In the genomic region with DNA sequence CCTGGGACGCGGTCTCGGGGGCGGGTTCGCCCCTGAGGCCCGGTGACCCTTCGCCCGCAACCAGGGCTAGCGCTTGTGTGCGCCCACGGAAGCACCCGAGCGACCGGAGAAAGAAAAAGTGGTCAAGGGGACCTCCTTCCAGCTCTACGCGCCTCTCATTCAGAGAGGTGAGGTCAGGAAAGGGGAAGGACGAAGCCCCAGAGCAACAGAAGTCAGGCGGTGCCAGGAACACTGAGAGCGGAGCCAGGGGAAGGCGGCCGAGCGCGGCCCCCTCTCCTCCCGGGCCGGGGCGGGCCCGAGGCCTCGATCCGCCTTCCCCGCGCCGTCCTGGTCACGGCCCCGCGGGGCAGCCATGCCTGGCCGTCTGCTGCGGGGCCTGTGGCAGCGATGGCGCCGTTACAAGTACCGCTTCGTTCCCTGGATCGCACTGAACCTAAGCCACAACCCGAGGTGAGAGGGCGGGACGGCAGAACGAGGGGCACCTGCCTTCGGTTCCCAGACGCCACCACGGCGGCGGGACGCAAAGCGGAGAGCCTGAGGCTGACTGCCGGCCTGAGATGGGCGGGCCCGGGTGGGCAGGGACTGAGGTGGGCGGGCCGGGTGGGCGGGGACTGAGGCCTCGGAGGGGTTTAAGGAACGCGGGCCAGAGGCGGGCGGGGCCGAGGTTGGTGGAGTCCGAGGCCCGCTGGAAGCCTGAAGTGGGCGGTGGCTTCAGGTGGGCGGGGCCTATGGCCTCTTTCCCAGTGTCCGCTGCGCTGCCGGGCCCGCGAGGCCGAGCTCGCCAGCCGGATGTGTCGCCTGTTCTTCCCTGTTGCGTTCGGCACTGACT, we compare ENCODE assay signal across 8 cellular contexts. TPM values are rescaled to one million over a fixed set of nuclear protein-coding genes. Genes with fewer than 3 reads are reported as not detected.
DNase-seq lines count a peak whose midpoint lies in the region; ATAC-seq and TF ChIP-seq lines count a peak whose summit lies in the region.

A gene with protein sequence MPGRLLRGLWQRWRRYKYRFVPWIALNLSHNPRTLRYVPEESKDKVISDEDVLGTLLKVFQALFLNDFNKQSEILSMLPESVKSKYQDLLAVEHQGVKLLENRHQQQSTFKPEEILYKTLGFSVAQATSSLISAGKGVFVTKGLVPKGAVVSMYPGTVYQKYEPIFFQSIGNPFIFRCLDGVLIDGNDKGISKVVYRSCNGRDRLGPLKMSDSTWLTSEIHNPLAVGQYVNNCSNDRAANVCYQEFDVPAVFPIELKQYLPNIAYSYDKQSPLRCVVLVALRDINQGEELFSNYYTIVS (plus strand): TSS at position 303 of the 829 bp plus-strand sequence. CDS start 50 bp downstream, at position 353.

- H3K36me3 Mint-ChIP-seq in CD4-positive, CD25-positive, alpha-beta regulatory T cell: peaks cover 3% of the 10 kb centered on the region
- peaks cover 5% of the 10 kb centered on the region for H3K36me3 Mint-ChIP-seq in activated CD8-positive, alpha-beta T cell treated with anti-CD3 and anti-CD28 coated beads for 36 hours (ENCODE audit: low read depth)

- peaks cover 3% of the 10 kb centered on the region for H3K27me3 ChIP-seq in CD4-positive, CD25-positive, alpha-beta regulatory T cell (ENCODE audit: control insufficient read depth, insufficient read depth, low read length)
- H3K27me3 ChIP-seq in duodenal mucosa (ENCODE audit: control insufficient read depth in 1 of 2, insufficient read depth in 2 of 2, low read length in 2 of 2): no peaks in the 10 kb centered on the region

- no peak for TF ChIP-seq POLR2A in lower leg skin (IDR thresholded peaks at IDR 0.05)

- peak within 1 kb of the TSS; percentile 84 to 93 (median 87) for H3K27ac Mint-ChIP-seq in CD4-positive, CD25-positive, alpha-beta regulatory T cell
- peak within 1 kb of the TSS; percentile 97 for H3K27ac Mint-ChIP-seq in activated CD8-positive, alpha-beta T cell treated with anti-CD3 and anti-CD28 coated beads for 36 hours

- DNase-seq in CD4-positive, CD25-positive, alpha-beta regulatory T cell: peak; percentile 74 to 96 (median 85)
- DNase-seq in NCI-H82 (lab: John Stamatoyannopoulos, UW): peak; percentile 98
- peak; percentile 97 for DNase-seq in activated CD8-positive, alpha-beta T cell treated with anti-CD3 and anti-CD28 coated beads for 36 hours
- DNase-seq in lower leg skin (ENCODE audit: low spot score in 2 of 2): peak; percentile 96 to 99
- DNase-seq in stimulated activated CD4-positive, alpha-beta T cell treated with anti-CD3 and anti-CD28 coated beads, Interleukin-4, amount 100 ng/mL, for 4 hours: peak; percentile 81 to 90

- POLR2A ChIA-PET in activated CD8-positive, alpha-beta T cell treated with anti-CD3 and anti-CD28 coated beads for 36 hours (lab: Charles Lee): interaction anchor here (0.6 to 2.1 kb wide), 5 partner anchors 9 to 264 kb away, joined by 3 to 8 read pairs (median 4); no protein-coding TSS in a partner anchor

- peaks cover 16% of the 10 kb centered on the region for H3K27me3 Mint-ChIP-seq in CD4-positive, CD25-positive, alpha-beta regulatory T cell
- peaks cover 3% of the 10 kb centered on the region for H3K27me3 Mint-ChIP-seq in activated CD8-positive, alpha-beta T cell treated with anti-CD3 and anti-CD28 coated beads for 36 hours

- CTCF ChIA-PET in activated CD8-positive, alpha-beta T cell treated with anti-CD3 and anti-CD28 coated beads for 36 hours (lab: Charles Lee): interaction anchor here (0.6 to 2.3 kb wide), 5 partner anchors 9 to 567 kb away, joined by 3 to 13 read pairs (median 3); no protein-coding TSS in a partner anchor

- no peaks in the 10 kb centered on the region for H3K9me3 ChIP-seq in CD4-positive, CD25-positive, alpha-beta regulatory T cell (ENCODE audit: control insufficient read depth in 2 of 2, low read length in 2 of 2)
- no peaks in the 10 kb centered on the region for H3K9me3 ChIP-seq in duodenal mucosa (ENCODE audit: control insufficient read depth in 1 of 2, low read length in 2 of 2)

- 1% methylated on average over 34 to 63 of the region's 81 CpGs for WGBS in lower leg skin, 2 donors

- intact Hi-C loops in activated CD8-positive, alpha-beta T cell treated with anti-CD3 and anti-CD28 coated beads for 36 hours (cut with micrococcal nuclease): no loop called here
- intact Hi-C loops in lower leg skin (cut with DNase I; ENCODE audit: low total_unique reads): loop anchor here (10.0 kb wide), 1 partner anchor 305 kb away; no protein-coding TSS in a partner anchor

- no peak for TF ChIP-seq CTCF in activated CD8-positive, alpha-beta T cell treated with anti-CD3 and anti-CD28 coated beads for 36 hours (IDR thresholded peaks at IDR 0.05)
- no peak for TF ChIP-seq CTCF in lower leg skin (IDR thresholded peaks at IDR 0.05)

- peaks cover 26% of the 10 kb centered on the region for H3K4me1 ChIP-seq in CD4-positive, CD25-positive, alpha-beta regulatory T cell (ENCODE audit: control insufficient read depth, insufficient read depth, low read length, poor library complexity, severe bottlenecking)
- peaks cover 7 to 14% of the 10 kb centered on the region in 2 donors for H3K4me1 ChIP-seq in duodenal mucosa (ENCODE audit: control insufficient read depth in 1 of 2, insufficient read depth in 2 of 2, low read length in 2 of 2)

- H3K4me1 Mint-ChIP-seq in CD4-positive, CD25-positive, alpha-beta regulatory T cell: peaks cover 8 to 22% (median 18%) of the 10 kb centered on the region in 4 donors
- peaks cover 19% of the 10 kb centered on the region for H3K4me1 Mint-ChIP-seq in activated CD8-positive, alpha-beta T cell treated with anti-CD3 and anti-CD28 coated beads for 36 hours (ENCODE audit: low read depth)

- no peaks in the 10 kb centered on the region for H3K36me3 ChIP-seq in CD4-positive, CD25-positive, alpha-beta regulatory T cell (ENCODE audit: control insufficient read depth, insufficient read depth, low read length)
- H3K36me3 ChIP-seq in duodenal mucosa (ENCODE audit: control insufficient read depth in 1 of 2, insufficient read depth in 2 of 2, low read length in 2 of 2): peaks cover 0 to 4% of the 10 kb centered on the region in 2 donors

- peak within 1 kb of the TSS; percentile 89 to 94 for H3K9ac ChIP-seq in duodenal mucosa (ENCODE audit: low read depth in 1 of 2, low read length in 2 of 2)

- H3K4me3 Mint-ChIP-seq in CD4-positive, CD25-positive, alpha-beta regulatory T cell: peak within 1 kb of the TSS; percentile 86 to 98 (median 92)
- H3K4me3 Mint-ChIP-seq in activated CD8-positive, alpha-beta T cell treated with anti-CD3 and anti-CD28 coated beads for 36 hours: peak within 1 kb of the TSS; percentile 82

- H3K4me3 ChIP-seq in CD4-positive, CD25-positive, alpha-beta regulatory T cell (ENCODE audit: low read depth, low read length): peak within 1 kb of the TSS; percentile 96
- H3K4me3 ChIP-seq in duodenal mucosa (ENCODE audit: low read depth in 1 of 2, low read length in 2 of 2) (peak within 1 kb of the TSS; percentile 90 to 95), lower leg skin (ENCODE audit: low read depth, poor library complexity, severe bottlenecking) (peak within 1 kb of the TSS; percentile 50)

- peaks cover 0 to 3% (median 0%) of the 10 kb centered on the region in 7 donors for H3K9me3 Mint-ChIP-seq in CD4-positive, CD25-positive, alpha-beta regulatory T cell
- H3K9me3 Mint-ChIP-seq in activated CD8-positive, alpha-beta T cell treated with anti-CD3 and anti-CD28 coated beads for 36 hours: no peaks in the 10 kb centered on the region

- ATAC-seq in CD4-positive, CD25-positive, alpha-beta regulatory T cell (ENCODE audit: low read depth in 2 of 2): peak; percentile 81 to 86
- peak; percentile 85 for ATAC-seq in GM19452 (IDR thresholded peaks at IDR 0.05; ENCODE audit: unreplicated experiment)
- ATAC-seq in HG03575 (IDR thresholded peaks at IDR 0.05; ENCODE audit: extremely low read depth, insufficient number of reproducible peaks, low FRiP score, unreplicated experiment): peak; percentile 66
- ATAC-seq in activated CD8-positive, alpha-beta T cell treated with anti-CD3 and anti-CD28 coated beads for 36 hours: peak; percentile 93

- H3K27ac ChIP-seq in CD4-positive, CD25-positive, alpha-beta regulatory T cell (ENCODE audit: insufficient read depth, low read length, poor library complexity, severe bottlenecking): peak within 1 kb of the TSS; percentile 65
- peak within 1 kb of the TSS; percentile 98 for H3K27ac ChIP-seq in duodenal mucosa (ENCODE audit: low read depth, low read length)

RNA-seq across cellular contexts. Expression of the gene that starts here (rescaled TPM):
- 3.1 TPM for total RNA-seq in CD4-positive, CD25-positive, alpha-beta regulatory T cell
- polyA plus RNA-seq in CD4-positive, CD25-positive, alpha-beta regulatory T cell: 1 to 10 TPM; 4.3 to 6.1 (median 5.2) TPM
- total RNA-seq in activated CD8-positive, alpha-beta T cell treated with anti-CD3 and anti-CD28 coated beads for 36 hours: 1 to 10 TPM; 8.1 to 9.3 TPM
- total RNA-seq in lower leg skin: 10 to 100 TPM in 3 of 4 donors, 1 to 10 TPM in 1; 9.0 to 24.4 (median 17.6) TPM

Comparison
In these comparisons a context has a peak if more than half of its experiments do, and no peak if none do; other contexts are left out.
1. Peak in every context shown above with its lines: DNase-seq, ATAC-seq, H3K4me3 ChIP-seq and H3K27ac ChIP-seq.